ENCODE assay signal across 17 cellular contexts in the genomic region with DNA sequence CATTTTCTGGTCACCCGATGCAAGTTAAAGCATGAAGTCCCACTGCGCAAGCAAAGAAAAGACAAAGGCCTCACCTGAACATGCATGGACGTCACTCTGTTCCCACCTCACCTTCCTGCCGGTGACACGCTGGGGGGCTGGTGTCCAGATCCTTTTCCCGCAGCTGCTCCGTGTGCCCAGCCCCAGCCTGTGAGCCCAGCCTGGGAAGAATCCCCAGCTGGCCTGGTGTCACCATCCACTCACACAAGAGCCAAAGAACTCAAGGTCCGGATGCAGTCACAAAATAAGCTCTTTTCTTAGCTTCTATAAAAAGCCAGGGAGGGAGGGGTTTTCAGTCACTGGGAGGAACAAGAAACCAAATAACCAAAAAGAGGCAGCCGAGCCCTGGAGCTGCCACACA.
"Had no signal": no experiment of that assay in that cellular context is flagged by ENCODE, and none has a peak within 500 bp of the region (broad histone marks: within the 10 kb centered on the region; RNA-seq: fewer than 3 reads in every experiment).

No MANE protein-coding gene starts in this region.

- H3K36me3 Mint-ChIP-seq: activated naive CD8-positive, alpha-beta T cell treated with anti-CD3 and anti-CD28 coated beads for 36 hours had no signal

- H3K9me3 ChIP-seq: esophagus muscularis mucosa, transverse colon, vagina had no signal

- H3K4me1 ChIP-seq: esophagus muscularis mucosa, transverse colon, vagina had no signal

- H3K27me3 ChIP-seq: brain microvascular endothelial cell, esophagus muscularis mucosa, transverse colon, vagina had no signal

- H3K36me3 ChIP-seq: brain microvascular endothelial cell, esophagus muscularis mucosa, transverse colon, vagina had no signal

- H3K27ac Mint-ChIP-seq: activated naive CD8-positive, alpha-beta T cell treated with anti-CD3 and anti-CD28 coated beads for 36 hours; activated T-helper 1 cell treated with anti-CD3 and anti-CD28 coated beads, Interleukin-12 subunit alpha, Interleukin-12 subunit beta, Interleukin-2, Interleukin-4 antibody, amounts not matched to agents 30 ng/mL and 10 ng/mL and 1 ng/mL, durations not matched to agents 14 hours and 24 hours and 36 hours; progenitor cell of endocrine pancreas had no signal

- H3K4me3 Mint-ChIP-seq: activated naive CD8-positive, alpha-beta T cell treated with anti-CD3 and anti-CD28 coated beads for 36 hours; activated T-helper 1 cell treated with anti-CD3 and anti-CD28 coated beads, Interleukin-12 subunit alpha, Interleukin-12 subunit beta, Interleukin-2, Interleukin-4 antibody, amounts not matched to agents 30 ng/mL and 10 ng/mL and 1 ng/mL, durations not matched to agents 14 hours and 24 hours and 36 hours had no signal

- DNase-seq: activated CD4-positive, alpha-beta T cell treated with anti-CD3 and anti-CD28 coated beads, Interleukin-2, amount 50 U/mL, for 1 hour; activated CD4-positive, CD25-positive, alpha-beta regulatory T cell treated with anti-CD3 and anti-CD28 coated beads, Interleukin-2, amount 50 U/mL, for 72 hours; activated naive CD8-positive, alpha-beta T cell treated with anti-CD3 and anti-CD28 coated beads for 36 hours; amniotic stem cell; brain microvascular endothelial cell; cortex of kidney; occipital lobe; stimulated activated CD4-positive, alpha-beta T cell treated with anti-CD3 and anti-CD28 coated beads, Interleukin-12 subunit alpha, Interleukin-12 subunit beta, amount 100 ng/mL, for 4 hours; stimulated activated CD4-positive, alpha-beta T cell treated with anti-CD3 and anti-CD28 coated beads, Interleukin-1b, Interleukin-23, amount 100 ng/mL, for 48 hours; stimulated activated naive CD4-positive, alpha-beta T cell treated with Interleukin-2 at 50 U/mL for 16 hours; T1000; transverse colon had no signal

- ATAC-seq: SK-N-SH treated with all-trans-retinoic acid at 6 μM for 48 hours had no signal

- H3K27ac ChIP-seq: brain microvascular endothelial cell, esophagus muscularis mucosa, transverse colon, vagina had no signal

- H3K4me1 Mint-ChIP-seq: activated naive CD8-positive, alpha-beta T cell treated with anti-CD3 and anti-CD28 coated beads for 36 hours had no signal

- H3K4me3 ChIP-seq: esophagus muscularis mucosa, transverse colon, vagina had no signal

- H3K9me3 Mint-ChIP-seq: activated naive CD8-positive, alpha-beta T cell treated with anti-CD3 and anti-CD28 coated beads for 36 hours; activated T-helper 1 cell treated with anti-CD3 and anti-CD28 coated beads, Interleukin-12 subunit alpha, Interleukin-12 subunit beta, Interleukin-2, Interleukin-4 antibody, amounts not matched to agents 30 ng/mL and 10 ng/mL and 1 ng/mL, durations not matched to agents 14 hours and 24 hours and 36 hours had no signal
